ENCODE assay signal across 7 cellular contexts in genomic region chr10:102231357-102232318, GRCh38. TPM values are rescaled to one million over a fixed set of nuclear protein-coding genes. Genes with fewer than 3 reads are reported as not detected.
DNase-seq lines count a peak whose midpoint lies in the region; ATAC-seq and TF ChIP-seq lines count a peak whose summit lies in the region.

No MANE protein-coding gene starts in this region.

- H3K4me1 ChIP-seq in esophagus muscularis mucosa (peaks cover 23 to 30% (median 28%) of the 10 kb centered on the region in 4 donors), neutrophil (ENCODE audit: control insufficient read depth in 1 of 2, insufficient read depth in 1 of 2, low read depth in 1 of 2, low read length in 1 of 2) (peaks cover 40 to 42% of the 10 kb centered on the region in 2 experiments)

- TF ChIP-seq POLR2A in esophagus muscularis mucosa (IDR thresholded peaks at IDR 0.05; ENCODE audit: low read depth), result no peak

- H3K27ac ChIP-seq in esophagus muscularis mucosa (replicated peaks in 1 of 4) (no peak overlapping the region), neutrophil (no peak overlapping the region)

- H3K4me3 ChIP-seq in esophagus muscularis mucosa (peak overlapping the region; percentile 48 to 64 (median 54)), neutrophil (ENCODE audit: low read depth in 1 of 2, low read length in 1 of 2) (peak overlapping the region; percentile 61 to 76)

- H3K36me3 ChIP-seq in esophagus muscularis mucosa (no peaks in the 10 kb centered on the region), neutrophil (no peaks in the 10 kb centered on the region)

- intact Hi-C loops in esophagus muscularis mucosa (cut with DNase I), result no loop called here

- no peaks in the 10 kb centered on the region for H3K9me3 ChIP-seq in esophagus muscularis mucosa
- no peaks in the 10 kb centered on the region for H3K9me3 ChIP-seq in neutrophil

- in situ Hi-C loops in GM13976 (cut with MboI; ENCODE audit: low sequenced_read_pairs, unreplicated experiment), result loop anchor here (25.0 kb wide), 1 partner anchor 356 kb away; no protein-coding TSS in a partner anchor

- TF ChIP-seq CTCF in GM13976 (IDR thresholded peaks at IDR 0.05; ENCODE audit: borderline replicate concordance, control extremely low read depth, extremely low read depth, insufficient read depth, missing control alignments) (peak; percentile 89), esophagus muscularis mucosa (IDR thresholded peaks at IDR 0.05) (peak; percentile 53 to 74 (median 59)), neutrophil (IDR thresholded peaks at IDR 0.05) (peak; percentile 79)

- peak; percentile 87 for DNase-seq in GM13976 (ENCODE audit: low spot score)
- peak; percentile 23 for DNase-seq in NCI-H510A (lab: John Stamatoyannopoulos, UW)
- peak; percentile 54 for DNase-seq in activated T-cell treated with anti-CD3 and anti-CD28 coated beads for 24 hours (ENCODE audit: low read depth)
- no peak for DNase-seq in esophagus muscularis mucosa (ENCODE audit: extremely low spot score)

- ATAC-seq in HG03025 (IDR thresholded peaks at IDR 0.05; ENCODE audit: low FRiP score, unreplicated experiment) (no peak), GM21723 (IDR thresholded peaks at IDR 0.05; ENCODE audit: unreplicated experiment) (no peak)

- no peak for TF ChIP-seq EP300 in esophagus muscularis mucosa (IDR thresholded peaks at IDR 0.05)

- whole genome bisulfite sequencing in esophagus muscularis mucosa, result 17% methylated on average over 47 of the region's 76 CpGs

- H3K27me3 ChIP-seq in esophagus muscularis mucosa, result peaks cover 6 to 92% (median 27%) of the 10 kb centered on the region in 4 donors
- H3K27me3 ChIP-seq in neutrophil, result peaks cover 71% of the 10 kb centered on the region

RNA-seq across cellular contexts. Expression of gene ELOVL3, which starts 5.5 kb away (rescaled TPM):
- total RNA-seq in esophagus muscularis mucosa, result under 1 TPM in 1 of 4 donors, not detected in 3; 0.19 TPM

RNA-seq across cellular contexts. Expression of gene PITX3, which starts 9.7 kb away (rescaled TPM):
- not detected for total RNA-seq in esophagus muscularis mucosa

RNA-seq across cellular contexts. Expression of gene GBF1, which starts 13.7 kb away (rescaled TPM):
- total RNA-seq in esophagus muscularis mucosa, result 10 to 100 TPM; 33.1 to 52.4 (median 40.0) TPM
